In the genomic region with DNA sequence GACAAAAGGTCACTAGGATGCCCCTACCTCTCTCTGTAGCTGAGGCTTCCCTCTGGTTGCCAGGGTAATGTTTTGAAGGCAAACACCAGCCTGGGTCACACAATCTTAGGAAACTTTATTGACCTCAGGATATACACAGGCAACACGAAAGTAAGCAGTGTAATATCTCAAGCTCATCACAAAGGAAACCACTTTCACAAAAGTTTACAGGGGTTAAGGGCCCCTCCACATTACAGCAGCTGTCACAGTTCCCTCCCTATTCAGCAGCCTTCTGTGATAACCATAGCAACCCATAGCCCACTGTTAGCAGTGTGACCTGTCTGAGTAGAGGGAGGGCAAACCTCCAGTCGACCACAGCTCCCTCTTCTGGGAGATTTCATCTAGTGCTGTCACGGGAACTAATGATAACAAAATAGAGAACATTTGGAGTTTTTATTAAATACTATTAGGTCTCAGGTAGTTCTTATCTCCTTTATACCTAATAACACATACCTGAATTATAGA, we compare ENCODE assay signal across 8 cellular contexts.
DNase-seq lines count a peak whose midpoint lies in the region; ATAC-seq and TF ChIP-seq lines count a peak whose summit lies in the region.

No MANE protein-coding gene starts in this region.

- peak; percentile 21 for TF ChIP-seq CTCF in fibroblast of mammary gland (conservative IDR thresholded peaks at IDR 0.05; ENCODE audit: control insufficient read depth, insufficient read depth, low read depth, low read length)

- peak; percentile 64 for ATAC-seq in HG02588 (IDR thresholded peaks at IDR 0.05; ENCODE audit: unreplicated experiment)

- H3K27me3 ChIP-seq in MG63 = no peaks in the 10 kb centered on the region

- no peaks in the 10 kb centered on the region for H3K36me3 ChIP-seq in MG63

- no peak overlapping the region for H3K4me3 ChIP-seq in fibroblast of mammary gland (ENCODE audit: control insufficient read depth, low read depth, low read length)
- H3K4me3 ChIP-seq in MG63 = no peak overlapping the region

- H3K9me3 ChIP-seq in MG63 = no peaks in the 10 kb centered on the region

- peak; percentile 21 for DNase-seq in activated CD4-positive, alpha-beta T cell treated with anti-CD3 and anti-CD28 coated beads for 48 hours
- DNase-seq in activated CD4-positive, alpha-beta T cell treated with anti-CD3 and anti-CD28 coated beads, Interleukin-2, amount 50 U/mL, for 4 hours = no peak
- DNase-seq in NCI-H226 (peak; percentile 16), fibroblast of mammary gland (ENCODE audit: low read depth) (peak; percentile 18), MG63 (no peak)
- DNase-seq in stimulated activated CD8-positive, alpha-beta memory T cell treated with anti-CD3 and anti-CD28 coated beads, Interleukin-12 subunit alpha, Interleukin-12 subunit beta, amount 100 ng/mL, for 4 hours (ENCODE audit: low read depth) = peak; percentile 9
- no peak for DNase-seq in activated CD4-positive, alpha-beta T cell treated with anti-CD3 and anti-CD28 coated beads for 4 hours

Comparison
In these comparisons a context has a peak if more than half of its experiments do, and no peak if none do; other contexts are left out.
1. DNase-seq: peak in activated CD4-positive, alpha-beta T cell treated with anti-CD3 and anti-CD28 coated beads for 48 hours (single experiment), NCI-H226 (single experiment), fibroblast of mammary gland (single experiment) and stimulated activated CD8-positive, alpha-beta memory T cell treated with anti-CD3 and anti-CD28 coated beads, Interleukin-12 subunit alpha, Interleukin-12 subunit beta, amount 100 ng/mL, for 4 hours (single experiment); none in activated CD4-positive, alpha-beta T cell treated with anti-CD3 and anti-CD28 coated beads, Interleukin-2, amount 50 U/mL, for 4 hours (0 of 2), activated CD4-positive, alpha-beta T cell treated with anti-CD3 and anti-CD28 coated beads for 4 hours (0 of 2) and MG63 (single experiment).